ENCODE assay signal across 17 cellular contexts in the genomic region with DNA sequence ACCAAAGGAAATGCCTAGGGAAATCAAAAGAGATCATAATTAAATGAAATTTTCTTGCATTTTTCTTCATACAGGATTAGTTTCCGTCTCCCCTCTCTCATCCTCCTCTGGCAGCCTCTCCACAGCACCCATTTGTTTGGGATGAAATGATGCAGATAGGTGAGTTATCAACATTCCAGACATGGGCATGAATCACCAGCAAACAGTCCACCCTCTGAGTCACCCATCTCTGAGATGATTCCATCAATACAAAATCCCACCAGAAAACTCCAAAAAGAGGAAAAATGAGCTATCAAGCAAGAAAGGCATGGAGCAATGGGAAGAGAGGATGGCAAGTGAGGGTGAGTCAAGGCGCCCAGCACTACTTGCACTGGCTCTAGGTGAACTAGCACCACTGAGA. TPM values are rescaled to one million over a fixed set of nuclear protein-coding genes. Genes with fewer than 3 reads are reported as not detected.
DNase-seq lines count a peak whose midpoint lies in the region; ATAC-seq and TF ChIP-seq lines count a peak whose summit lies in the region.
"Had no signal": no experiment of that assay in that cellular context is flagged by ENCODE, and none has a peak within 500 bp of the region (broad histone marks: within the 10 kb centered on the region; RNA-seq: fewer than 3 reads in every experiment).

No MANE protein-coding gene starts in this region.

- H3K4me1 ChIP-seq in RWPE2 (ENCODE audit: insufficient read depth, poor library complexity, severe bottlenecking) (peaks cover 21% of the 10 kb centered on the region), Peyer's patch (no peaks in the 10 kb centered on the region)

- H3K9me3 ChIP-seq in RWPE2 (ENCODE audit: severe bottlenecking) (no peaks in the 10 kb centered on the region), Peyer's patch (no peaks in the 10 kb centered on the region)

- no peaks in the 10 kb centered on the region for H3K27me3 ChIP-seq in RWPE2 (ENCODE audit: insufficient read depth, poor library complexity, severe bottlenecking)
- no peaks in the 10 kb centered on the region for H3K27me3 ChIP-seq in Peyer's patch

- H3K4me3 ChIP-seq in RWPE2 (ENCODE audit: severe bottlenecking) (no peak overlapping the region), Peyer's patch (no peak overlapping the region)

- H3K27ac ChIP-seq in RWPE2 (ENCODE audit: poor library complexity, severe bottlenecking) (peak overlapping the region; percentile 42), Peyer's patch (no peak overlapping the region)

- TF ChIP-seq CTCF in RWPE2 (IDR thresholded peaks at IDR 0.05; ENCODE audit: poor library complexity, severe bottlenecking) = no peak
- no peak for TF ChIP-seq CTCF in Peyer's patch (IDR thresholded peaks at IDR 0.05)

- DNase-seq in ELR (ENCODE audit: low read depth) (peak; percentile 59), M059J (ENCODE audit: low read depth) (peak; percentile 22), RWPE2 (ENCODE audit: low spot score) (no peak), kidney tubule cell (ENCODE audit: low spot score) (peak; percentile 43), DMS153 treated with DMSO at 0.1 percent for 48 hours (lab: John Stamatoyannopoulos, UW; ENCODE audit: unreplicated experiment) (no peak), ACHN (no peak), Peyer's patch (no peak)
- DNase-seq: C1 segment of cervical spinal cord; Calu3; CD4-positive, alpha-beta T cell; DMS79 treated with DMSO at 0.1 percent for 48 hours; GF-D8; HCEC 1CT; HFFc6 had no signal

- in situ Hi-C loops in ACHN (cut with HindIII; ENCODE audit: low pct_ligation_motif_present, low pct_unique_long_range_greater_than_20kb, low sequenced_read_pairs) = no loop called here

- no peaks in the 10 kb centered on the region for H3K36me3 ChIP-seq in RWPE2 (ENCODE audit: low read depth)
- no peaks in the 10 kb centered on the region for H3K36me3 ChIP-seq in Peyer's patch

- no peak for TF ChIP-seq POLR2A in Peyer's patch (IDR thresholded peaks at IDR 0.05)

- peak; percentile 93 for ATAC-seq in RWPE2 (ENCODE audit: low read depth)

RNA-seq across cellular contexts. Expression of a gene that starts 11.4 kb away (rescaled TPM):
- total RNA-seq in M059J (2014; rRNA removed; shearing (Covaris generic)) = not detected in 2 replicates
- total RNA-seq in Peyer's patch = not detected
- total RNA-seq: A172; B cell; Calu3; CD4-positive, alpha-beta T cell; H4; HFFc6 had no signal

Comparison
In these comparisons a context has a peak if more than half of its experiments do, and no peak if none do; other contexts are left out.
1. DNase-seq: peak in ELR (single experiment), M059J (single experiment) and kidney tubule cell (single experiment); none in RWPE2 (single experiment), DMS153 treated with DMSO at 0.1 percent for 48 hours (single experiment), ACHN (single experiment) and Peyer's patch (0 of 3).